In genomic region chr6:169825558-169826225, GRCh38 we compare ENCODE assay signal across 26 cellular contexts.
"Had no signal": no experiment of that assay in that cellular context is flagged by ENCODE, and none has a peak within 500 bp of the region (broad histone marks: within the 10 kb centered on the region; RNA-seq: fewer than 3 reads in every experiment).

No MANE protein-coding gene starts in this region.

- H3K27me3 ChIP-seq: brain microvascular endothelial cell, right lobe of liver, testis, transverse colon, uterus had no signal

- H3K36me3 ChIP-seq: brain microvascular endothelial cell, gastrocnemius medialis, right lobe of liver, transverse colon, uterus had no signal

- ATAC-seq: gastrocnemius medialis; left ventricle myocardium superior; naive thymus-derived CD4-positive, alpha-beta T cell; stimulated activated naive CD8-positive, alpha-beta T cell treated with anti-CD3 and anti-CD28 coated beads, Interleukin-15, Interleukin-2, amounts not matched to agents 100 U/mL and 50 U/mL, for 24 hours had no signal

- H3K4me3 ChIP-seq: gastrocnemius medialis, right lobe of liver, SK-N-MC, testis, transverse colon, uterus had no signal

- H3K9me3 ChIP-seq: gastrocnemius medialis, right lobe of liver, testis, transverse colon had no signal

- H3K4me1 ChIP-seq: gastrocnemius medialis, right lobe of liver, testis, transverse colon, uterus had no signal

- H3K27ac ChIP-seq: brain microvascular endothelial cell, gastrocnemius medialis, right lobe of liver, SK-N-MC, testis, transverse colon, uterus had no signal

- DNase-seq: activated CD4-positive, alpha-beta T cell treated with anti-CD3 and anti-CD28 coated beads for 4 hours; activated CD4-positive, alpha-beta T cell treated with anti-CD3 and anti-CD28 coated beads, Interleukin-2, amount 50 U/mL, for 4 hours; activated CD4-positive, CD25-positive, alpha-beta regulatory T cell; activated gamma-delta T cell treated with Interleukin-2 at 50 U/mL for 16 hours; activated naive CD4-positive, alpha-beta T cell treated with anti-CD3 and anti-CD28 coated beads, Interleukin-2, amount 50 U/mL, for 16 hours; activated T-cell treated with anti-CD3 and anti-CD28 coated beads, Interleukin-2, amount 50 U/mL, for 1 hour; amniotic stem cell; brain microvascular endothelial cell; caudate nucleus; dermis blood vessel endothelial cell; effector CD8-positive, alpha-beta T cell; gastrocnemius medialis; glutamatergic neuron; islet precursor cell; left ventricle myocardium superior; mammary epithelial cell; naive thymus-derived CD4-positive, alpha-beta T cell; occipital lobe; right lobe of liver; stimulated activated CD4-positive, alpha-beta T cell treated with anti-CD3 and anti-CD28 coated beads, Interleukin-12 subunit alpha, Interleukin-12 subunit beta, amount 100 ng/mL, for 4 hours; stimulated activated CD4-positive, alpha-beta T cell treated with anti-CD3 and anti-CD28 coated beads, Interleukin-4, amount 100 ng/mL, for 1 hour; stimulated activated naive CD8-positive, alpha-beta T cell treated with anti-CD3 and anti-CD28 coated beads, Interleukin-15, Interleukin-2, amounts not matched to agents 100 U/mL and 50 U/mL, for 24 hours; transverse colon had no signal
